8 cellular contexts compared by ENCODE assay signal in the genomic region with DNA sequence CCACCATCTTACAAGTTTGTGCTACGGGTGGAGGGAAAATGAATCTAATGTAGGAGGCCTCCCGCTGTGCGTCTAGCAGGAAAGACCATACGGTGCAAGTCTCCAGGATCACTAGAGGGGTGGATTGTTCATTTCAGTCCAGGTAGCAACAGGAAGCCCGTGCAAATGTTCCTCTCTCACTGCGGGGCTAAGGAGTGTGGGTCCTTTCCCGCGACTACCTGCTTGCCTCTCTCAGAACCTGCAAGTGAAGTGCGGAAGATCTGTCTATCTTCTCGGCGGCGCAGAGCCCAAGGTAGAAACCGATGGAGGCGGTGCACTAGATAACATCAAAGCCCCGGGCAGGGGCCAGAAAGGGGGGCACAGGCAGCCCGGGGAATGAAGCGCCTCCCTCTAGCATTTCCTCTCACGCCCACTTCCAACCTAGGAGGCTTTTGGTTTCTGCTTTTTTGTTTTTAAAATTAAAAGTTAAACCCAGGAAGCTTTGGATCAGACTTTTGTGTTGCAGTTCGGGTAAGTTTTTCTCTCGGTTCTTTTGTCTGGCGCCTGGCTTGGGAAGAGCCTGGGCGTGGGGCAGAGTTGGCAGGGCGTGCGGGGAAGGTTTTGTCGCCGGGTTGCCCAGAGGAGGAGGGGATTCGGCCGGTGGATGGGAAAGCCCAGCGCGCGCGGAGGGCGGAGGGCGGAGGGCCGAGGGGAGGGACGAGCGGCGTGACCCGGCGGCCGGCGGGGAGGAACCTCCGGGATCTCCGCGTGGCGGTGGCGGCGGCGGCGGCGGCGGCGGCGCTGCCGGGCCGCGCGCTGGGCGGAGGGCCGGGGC. TPM values are rescaled to one million over a fixed set of nuclear protein-coding genes. Genes with fewer than 3 reads are reported as not detected.
A peak's percentile ranks its signal among the peaks of the same experiment; 100 is the strongest.
DNase-seq lines count a peak whose midpoint lies in the region; ATAC-seq and TF ChIP-seq lines count a peak whose summit lies in the region.

No MANE protein-coding gene starts in this region.

- no peak for TF ChIP-seq CTCF in AG04449 (IDR thresholded peaks at IDR 0.05; ENCODE audit: insufficient read depth, low read length, missing control alignments)
- no peak for TF ChIP-seq CTCF in right lobe of liver (IDR thresholded peaks at IDR 0.05)

- TF ChIP-seq POLR2A in right lobe of liver (IDR thresholded peaks at IDR 0.05), result no peak

- H3K9me3 ChIP-seq in right lobe of liver, result no peaks in the 10 kb centered on the region

- H3K4me3 ChIP-seq in AG04449 (ENCODE audit: low read depth, low read length) (peak overlapping the region; percentile 71), right lobe of liver (peak overlapping the region; percentile 59 to 74 (median 66))

- DNase-seq in AG04449 (ENCODE audit: low read depth, low spot score), result no peak
- DNase-seq in NCI-H524 (lab: John Stamatoyannopoulos, UW), result peak; percentile 78 to 79
- peak; percentile 78 to 81 for DNase-seq in activated CD4-positive, alpha-beta T cell treated with anti-CD3 and anti-CD28 coated beads, Interleukin-2, amount 50 U/mL, for 4 hours
- peak; percentile 81 for DNase-seq in dermis blood vessel endothelial cell
- DNase-seq in right lobe of liver, result peak; percentile 93 to 96 (median 95)
- peak; percentile 67 to 74 for DNase-seq in stimulated activated CD4-positive, alpha-beta T cell treated with anti-CD3 and anti-CD28 coated beads, Interleukin-4, amount 100 ng/mL, for 48 hours (ENCODE audit: low read depth in 2 of 2)

- POLR2A ChIA-PET in AG04449 (lab: Yijun Ruan, JAX), result no interaction called here

- CTCF ChIA-PET in AG04449 (lab: Yijun Ruan, JAX), result interaction anchor here (0.7 to 3.5 kb wide), 4 partner anchors 230 to 424 kb away, joined by 3 to 17 read pairs (median 4); no protein-coding TSS in a partner anchor

- ATAC-seq in GM18873 (IDR thresholded peaks at IDR 0.05; ENCODE audit: low FRiP score, unreplicated experiment), result peak; percentile 30
- ATAC-seq in HG03175 (IDR thresholded peaks at IDR 0.05; ENCODE audit: unreplicated experiment), result peak; percentile 29
- ATAC-seq in right lobe of liver, result peak; percentile 46 to 65 (median 54)

- intact Hi-C loops in right lobe of liver (cut with DNase I), result no loop called here

- H3K27me3 ChIP-seq in right lobe of liver, result no peaks in the 10 kb centered on the region

- peak overlapping the region; percentile 94 to 100 (median 96) for H3K27ac ChIP-seq in right lobe of liver

- H3K36me3 ChIP-seq in right lobe of liver, result no peaks in the 10 kb centered on the region

- peaks cover 0 to 29% (median 0%) of the 10 kb centered on the region in 4 donors for H3K4me1 ChIP-seq in right lobe of liver

- under 1% methylated on average over 40 of the region's 60 CpGs for WGBS in right lobe of liver (ENCODE audit: insufficient coverage, low coverage, low lambda C conversion rate, missing lambda C conversion rate)

RNA-seq across cellular contexts. Expression of gene HIVEP1, which starts 3.5 kb away (rescaled TPM):
- total RNA-seq in dermis blood vessel endothelial cell (19.1 and 19.6 TPM in 2 replicates), right lobe of liver (10 to 100 TPM; 13.2 to 23.3 (median 17.8) TPM)
